In genomic region chr3:168581718-168582332, GRCh38 we compare ENCODE assay signal across 22 cellular contexts.
DNase-seq lines count a peak whose midpoint lies in the region; ATAC-seq, FAIRE-seq and TF ChIP-seq lines count a peak whose summit lies in the region.
"Had no signal": no experiment of that assay in that cellular context is flagged by ENCODE, and none has a peak within 500 bp of the region (broad histone marks: within the 10 kb centered on the region; RNA-seq: fewer than 3 reads in every experiment).

No MANE protein-coding gene starts in this region.

- H3K4me1 Mint-ChIP-seq in brain (peaks cover 43% of the 10 kb centered on the region), mesothelial cell of epicardium (peaks cover 25% of the 10 kb centered on the region)
- H3K4me1 Mint-ChIP-seq: central memory CD8-positive, alpha-beta T cell; memory B cell had no signal

- no peaks in the 10 kb centered on the region for H3K4me1 ChIP-seq in right atrium auricular region
- H3K4me1 ChIP-seq: upper lobe of right lung had no signal

- H3K27me3 ChIP-seq in right atrium auricular region, result no peaks in the 10 kb centered on the region
- H3K27me3 ChIP-seq: upper lobe of right lung had no signal

- H3K27ac Mint-ChIP-seq in brain, result peak overlapping the region; percentile 42 to 95 (median 81)
- peak overlapping the region; percentile 23 for H3K27ac Mint-ChIP-seq in mesothelial cell of epicardium
- H3K27ac Mint-ChIP-seq: activated naive CD8-positive, alpha-beta T cell; memory B cell; T-helper 1 cell treated with Interleukin-12 subunit alpha and Interleukin-12 subunit beta and Interleukin-4 antibody, amounts not matched to agents 30 μg/mL and 1 μg/mL, for 36 hours had no signal

- H3K4me3 Mint-ChIP-seq in brain, result peak overlapping the region in 4 of 5 experiments; percentile 38 to 77 (median 50)
- H3K4me3 Mint-ChIP-seq in mesothelial cell of epicardium, result no peak overlapping the region
- H3K4me3 Mint-ChIP-seq: activated naive CD8-positive, alpha-beta T cell; central memory CD8-positive, alpha-beta T cell; memory B cell; T-helper 1 cell treated with Interleukin-12 subunit alpha and Interleukin-12 subunit beta and Interleukin-4 antibody, amounts not matched to agents 30 μg/mL and 1 μg/mL, for 36 hours had no signal

- peak; percentile 34 for ATAC-seq in HG02798 (IDR thresholded peaks at IDR 0.05; ENCODE audit: poor library complexity, unreplicated experiment)
- no peak for ATAC-seq in GM21360 (IDR thresholded peaks at IDR 0.05; ENCODE audit: unreplicated experiment)
- ATAC-seq: upper lobe of right lung had no signal

- no peaks in the 10 kb centered on the region for H3K36me3 ChIP-seq in right atrium auricular region
- H3K36me3 ChIP-seq: upper lobe of right lung had no signal

- H3K27me3 Mint-ChIP-seq in brain (no peaks in the 10 kb centered on the region), mesothelial cell of epicardium (ENCODE audit: low read depth) (no peaks in the 10 kb centered on the region)
- H3K27me3 Mint-ChIP-seq: activated naive CD8-positive, alpha-beta T cell; central memory CD8-positive, alpha-beta T cell; memory B cell had no signal

- no peak overlapping the region for H3K4me3 ChIP-seq in right atrium auricular region
- H3K4me3 ChIP-seq: skin epidermis, upper lobe of right lung had no signal

- no peak overlapping the region for H3K27ac ChIP-seq in right atrium auricular region
- H3K27ac ChIP-seq: RWPE1, skin epidermis, upper lobe of right lung had no signal

- H3K9me3 Mint-ChIP-seq in brain (peaks cover 0 to 4% (median 3%) of the 10 kb centered on the region in 5 experiments), mesothelial cell of epicardium (peaks cover 5% of the 10 kb centered on the region)
- H3K9me3 Mint-ChIP-seq: T-helper 1 cell treated with Interleukin-12 subunit alpha and Interleukin-12 subunit beta and Interleukin-4 antibody, amounts not matched to agents 30 μg/mL and 1 μg/mL, for 36 hours had no signal

- peak; percentile 75 for FAIRE-seq in GM12892 (lab: Jason Lieb, UNC)
- FAIRE-seq: endometrium had no signal

- H3K36me3 Mint-ChIP-seq in brain (no peaks in the 10 kb centered on the region), mesothelial cell of epicardium (peaks cover 5% of the 10 kb centered on the region)
- H3K36me3 Mint-ChIP-seq: activated naive CD8-positive, alpha-beta T cell; memory B cell had no signal

- H3K9me3 ChIP-seq in right atrium auricular region, result no peaks in the 10 kb centered on the region
- H3K9me3 ChIP-seq: upper lobe of right lung had no signal

- TF ChIP-seq POLR2A in GM12892 (IDR thresholded peaks at IDR 0.05; ENCODE audit: low read depth, low read length), result no peak

- no peak for TF ChIP-seq CTCF in brain (conservative IDR thresholded peaks at IDR 0.05)
- no peak for TF ChIP-seq CTCF in mesothelial cell of epicardium (IDR thresholded peaks at IDR 0.05; ENCODE audit: unreplicated experiment)
- no peak for TF ChIP-seq CTCF in right atrium auricular region (IDR thresholded peaks at IDR 0.05)

- DNase-seq in GM12892 (ENCODE audit: insufficient read length), result no peak
- DNase-seq in mesothelial cell of epicardium (ENCODE audit: low spot score in 2 of 2, unreplicated experiment in 2 of 2), result no peak
- DNase-seq in NCI-H510A treated with DMSO at 0.1 percent for 48 hours (lab: John Stamatoyannopoulos, UW), result no peak
- DNase-seq in right atrium auricular region (ENCODE audit: low spot score), result no peak
- DNase-seq in NCI-H510A (lab: John Stamatoyannopoulos, UW), result no peak
- DNase-seq: activated T-cell treated with anti-CD3 and anti-CD28 coated beads for 4 hours; HCEC 1CT; KBM-7; NCI-H1694 treated with DMSO at 0.1 percent for 48 hours; NCI-H774; stimulated activated naive CD4-positive, alpha-beta T cell; upper lobe of right lung had no signal
